ENCODE assay signal across 8 cellular contexts in genomic region chr10:31759816-31760626, GRCh38.
DNase-seq lines count a peak whose midpoint lies in the region; ATAC-seq and TF ChIP-seq lines count a peak whose summit lies in the region.

No MANE protein-coding gene starts in this region.

- H2BK5ac ChIP-seq in IMR-90 (ENCODE audit: low read depth, low read length, poor library complexity, severe bottlenecking) = peak overlapping the region; percentile 84

- intact Hi-C loops in IMR-90 (cut with micrococcal nuclease) = no loop called here
- intact Hi-C loops in OCI-LY7 (cut with micrococcal nuclease; ENCODE audit: unreplicated experiment) = loop anchor here (5.0 kb wide), 4 partner anchors 167 to 1033 kb away; partner anchors contain the start of genes ARHGAP12, ZEB1 and ZNF438

- H3K23ac ChIP-seq in IMR-90 (ENCODE audit: low read depth, low read length) = peak overlapping the region; percentile 93

- peak overlapping the region; percentile 82 to 93 for H4K8ac ChIP-seq in IMR-90 (ENCODE audit: low read depth in 2 of 2, low read length in 2 of 2)

- DNase-seq in DMS 273 treated with DMSO at 0.1 percent for 48 hours (lab: John Stamatoyannopoulos, UW) = peak; percentile 92
- DNase-seq in IMR-90 = peak; percentile 97
- peak; percentile 98 for DNase-seq in OCI-LY7 (ENCODE audit: low spot score)
- peak; percentile 91 for DNase-seq in activated T-cell treated with anti-CD3 and anti-CD28 coated beads for 4 hours
- DNase-seq in epidermal melanocyte (ENCODE audit: insufficient read length, low spot score) = peak; percentile 96
- DNase-seq in midbrain (lab: John Stamatoyannopoulos, UW) = peak; percentile 98
- DNase-seq in stimulated activated CD8-positive, alpha-beta memory T cell treated with anti-CD3 and anti-CD28 coated beads, Interleukin-15, amount 100 ng/mL, for 48 hours (ENCODE audit: low read depth in 2 of 2) = peak; percentile 90 to 91

- H3K9ac ChIP-seq in IMR-90 (ENCODE audit: low read depth, low read length) = peak overlapping the region; percentile 90

- H3K36me3 ChIP-seq in IMR-90 (ENCODE audit: control insufficient read depth, insufficient read depth, low read length) = no peaks in the 10 kb centered on the region
- no peaks in the 10 kb centered on the region for H3K36me3 ChIP-seq in OCI-LY7 (ENCODE audit: insufficient read depth, low read length)

- peak overlapping the region; percentile 83 for H2BK20ac ChIP-seq in IMR-90 (ENCODE audit: low read depth, low read length)

- H3K56ac ChIP-seq in IMR-90 (ENCODE audit: extremely low read depth, insufficient read depth, low read length) = peak overlapping the region; percentile 79

- H3K4me2 ChIP-seq in IMR-90 (ENCODE audit: low read depth, low read length) (peak overlapping the region; percentile 80), OCI-LY7 (ENCODE audit: low read length) (peak overlapping the region; percentile 81)

- H3K4me1 ChIP-seq in IMR-90 (ENCODE audit: control insufficient read depth, insufficient read depth, low read length) = peaks cover 3% of the 10 kb centered on the region
- peaks cover 8% of the 10 kb centered on the region for H3K4me1 ChIP-seq in OCI-LY7 (ENCODE audit: insufficient read depth, low read length, poor library complexity, severe bottlenecking)

- peak overlapping the region; percentile 86 for H4K91ac ChIP-seq in IMR-90 (ENCODE audit: insufficient read depth, low read depth, low read length)

- peak overlapping the region; percentile 95 for H3K14ac ChIP-seq in IMR-90 (replicated peaks; ENCODE audit: low read depth, low read length)

- peak overlapping the region; percentile 75 for H2BK120ac ChIP-seq in IMR-90 (ENCODE audit: low read depth, low read length)

- no peaks in the 10 kb centered on the region for H4K20me1 ChIP-seq in IMR-90 (ENCODE audit: insufficient read depth, low read length)
- no peaks in the 10 kb centered on the region for H4K20me1 ChIP-seq in OCI-LY7 (ENCODE audit: insufficient read depth, low read length)

- POLR2A ChIA-PET in IMR-90 (lab: Charles Lee; ENCODE audit: unreplicated experiment) (interaction anchor here (0.6 kb wide), 1 partner anchor 410 kb away, joined by 4 read pairs; no protein-coding TSS in a partner anchor), OCI-LY7 (lab: Charles Lee) (no interaction called here)

- 0 out of 2 replicates have a peak, but pooled peaks cover 3% of the 10 kb centered on the region for H3K9me1 ChIP-seq in IMR-90 (ENCODE audit: insufficient read depth, low read length)

- H2AFZ ChIP-seq in IMR-90 (replicated peaks; ENCODE audit: low read length, poor library complexity) = peak overlapping the region; percentile 92
- H2AFZ ChIP-seq in OCI-LY7 (ENCODE audit: low read length) = peak overlapping the region; percentile 98

- H2AK5ac ChIP-seq in IMR-90 (ENCODE audit: low read depth, low read length) = peak overlapping the region; percentile 79

- ATAC-seq in GM21528 (IDR thresholded peaks at IDR 0.05; ENCODE audit: low FRiP score, unreplicated experiment) = peak; percentile 95
- ATAC-seq in IMR-90 (ENCODE audit: low read depth) = peak; percentile 98

- peaks cover 0 to 10% of the 10 kb centered on the region in 2 experiments; a peak in 2 of 4 replicates for H3K79me1 ChIP-seq in IMR-90 (ENCODE audit: low read depth in 1 of 2, low read length in 2 of 2)

- dilution Hi-C loops in IMR-90 (cut with HindIII; ENCODE audit: low sequenced_read_pairs, unreplicated experiment) = no loop called here

- CTCF ChIA-PET in IMR-90 (lab: Yijun Ruan, JAX) (no interaction called here), OCI-LY7 (lab: Charles Lee; ENCODE audit: unreplicated experiment) (no interaction called here)

- no peaks in the 10 kb centered on the region for H3K27me3 ChIP-seq in IMR-90 (ENCODE audit: control insufficient read depth, insufficient read depth, low read length)

- peak overlapping the region; percentile 56 for H3K18ac ChIP-seq in IMR-90 (ENCODE audit: low read depth, low read length)

- peak overlapping the region; percentile 59 for H4K5ac ChIP-seq in IMR-90 (ENCODE audit: low read depth, low read length)

- H2BK15ac ChIP-seq in IMR-90 (ENCODE audit: low read depth, low read length) = peak overlapping the region; percentile 70; the same call in 2 of the 3 replicates

- 0% methylated on average over 19 of the region's 61 CpGs; no CpG with 5 or more reads in 1 of the 2 experiments for WGBS in IMR-90 (ENCODE audit: extremely low coverage in 2 of 2, insufficient read length in 1 of 2), 2 experiments

- in situ Hi-C loops in IMR-90 (cut with MboI; ENCODE audit: low sequenced_read_pairs) = no loop called here

- H2AK9ac ChIP-seq in IMR-90 (replicated peaks; ENCODE audit: low read depth, low read length, poor library complexity) = peak overlapping the region; percentile 97

- TF ChIP-seq CTCF in IMR-90 (conservative IDR thresholded peaks at IDR 0.05; ENCODE audit: low read depth, low read length) (no peak), OCI-LY7 (conservative IDR thresholded peaks at IDR 0.05; ENCODE audit: low read length) (no peak)

- H3K9me3 ChIP-seq in IMR-90 (ENCODE audit: control insufficient read depth, insufficient read depth, low read length) = no peaks in the 10 kb centered on the region
- no peaks in the 10 kb centered on the region for H3K9me3 ChIP-seq in OCI-LY7 (ENCODE audit: low read length)

- H3K4ac ChIP-seq in IMR-90 (ENCODE audit: low read depth, low read length) = peak overlapping the region; percentile 96

- H3K9me2 ChIP-seq in OCI-LY7 (ENCODE audit: insufficient read depth, low read length) = no peaks in the 10 kb centered on the region

- no peak for TF ChIP-seq RAD21 in IMR-90 (IDR thresholded peaks at IDR 0.05; ENCODE audit: low read length)

- BruUV-seq in IMR-90 (replicated peaks; lab: Mats Ljungman, UMichigan) (no TSS peak), OCI-LY7 (replicated peaks; lab: Mats Ljungman, UMichigan) (no TSS peak)

- peak overlapping the region; percentile 90 for H3K4me3 ChIP-seq in IMR-90 (ENCODE audit: insufficient read depth, low read depth, low read length)
- peak overlapping the region; percentile 80 for H3K4me3 ChIP-seq in OCI-LY7 (ENCODE audit: low read depth, low read length, poor library complexity, severe bottlenecking)

- TF ChIP-seq POLR2A in IMR-90 (IDR thresholded peaks at IDR 0.05; ENCODE audit: low read depth, low read length) = peak; percentile 90

- no peaks in the 10 kb centered on the region for H3K79me2 ChIP-seq in OCI-LY7 (ENCODE audit: insufficient read depth, low read depth, low read length)

- H3K27ac ChIP-seq in IMR-90 (ENCODE audit: insufficient read depth, low read length) = peak overlapping the region; percentile 92
- H3K27ac ChIP-seq in OCI-LY7 (ENCODE audit: low read depth, low read length, poor library complexity, severe bottlenecking) = peak overlapping the region; percentile 42

TF ChIP-seq in IMR-90, 13 proteins besides CTCF, POLR2A, EP300 and RAD21:
- no peak for TF ChIP-seq USF2 (IDR thresholded peaks at IDR 0.05; ENCODE audit: low read depth, low read length)
- TF ChIP-seq MXI1 (IDR thresholded peaks at IDR 0.05; ENCODE audit: borderline replicate concordance, low read depth, low read length) = 0 out of 2 replicates have a peak, but pooled peaks have one; percentile 20
- TF ChIP-seq RCOR1 (IDR thresholded peaks at IDR 0.05; ENCODE audit: insufficient replicate concordance, low read length) = no peak
- no peak for TF ChIP-seq ELK1 (IDR thresholded peaks at IDR 0.05; ENCODE audit: borderline replicate concordance, low read depth, low read length)
- TF ChIP-seq NFE2L2 (IDR thresholded peaks at IDR 0.05; ENCODE audit: low read depth, low read length) = 0 out of 2 replicates have a peak, but pooled peaks have one; percentile 20
- TF ChIP-seq FOS (IDR thresholded peaks at IDR 0.05; ENCODE audit: low read depth, low read length) = no peak
- peak; percentile 86; the same call in 1 of the 2 replicates for TF ChIP-seq MAZ (IDR thresholded peaks at IDR 0.05; ENCODE audit: borderline replicate concordance, low read depth, low read length)
- no peak for TF ChIP-seq MAFK (IDR thresholded peaks at IDR 0.05; ENCODE audit: low read depth, low read length)
- no peak for TF ChIP-seq RFX5 (IDR thresholded peaks at IDR 0.05; ENCODE audit: low read depth, low read length)
- TF ChIP-seq CEBPB (IDR thresholded peaks at IDR 0.05; ENCODE audit: low read depth, low read length) = peak; percentile 59
- no peak for TF ChIP-seq BHLHE40 (IDR thresholded peaks at IDR 0.05; ENCODE audit: low read depth, low read length)
- no peak for TF ChIP-seq CHD1 (IDR thresholded peaks at IDR 0.05; ENCODE audit: low read depth, low read length)
- no peak for TF ChIP-seq SMC3 (IDR thresholded peaks at IDR 0.05; ENCODE audit: low read depth, low read length)

Comparison
In these comparisons a context has a peak if more than half of its experiments do, and no peak if none do; other contexts are left out.
1. Peak in every context shown above with its lines: DNase-seq, ATAC-seq, H3K4me3 ChIP-seq and H3K27ac ChIP-seq.